Comparison of ENCODE assay signal across 18 cellular contexts in the genomic region with DNA sequence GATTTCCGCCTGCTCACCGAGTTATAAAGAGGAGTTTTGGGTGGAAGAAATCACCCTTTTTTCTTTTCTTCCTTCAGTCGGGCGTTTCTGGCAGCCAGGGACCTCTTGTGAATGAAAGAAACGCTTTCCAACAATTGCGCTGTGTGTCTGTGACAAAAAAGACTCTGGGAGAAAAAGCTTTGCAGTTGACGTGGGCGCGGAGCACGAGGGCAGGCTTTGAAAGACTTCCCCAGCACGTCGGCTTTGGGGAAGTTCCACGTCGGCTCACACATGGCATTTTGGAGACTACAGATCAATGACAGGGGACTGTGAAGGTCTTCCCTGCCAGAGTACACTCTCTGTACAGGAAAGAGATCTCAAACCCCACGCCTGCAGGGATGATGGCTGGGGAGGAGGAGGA.
DNase-seq lines count a peak whose midpoint lies in the region; ATAC-seq and TF ChIP-seq lines count a peak whose summit lies in the region.
"Had no signal": no experiment of that assay in that cellular context is flagged by ENCODE, and none has a peak within 500 bp of the region (broad histone marks: within the 10 kb centered on the region; RNA-seq: fewer than 3 reads in every experiment).

No MANE protein-coding gene starts in this region.

- H2AFZ ChIP-seq in MM.1S (ENCODE audit: low read length) = no peak overlapping the region

- TF ChIP-seq CTCF in MM.1S (IDR thresholded peaks at IDR 0.05; ENCODE audit: low read length) = no peak

- H3K36me3 ChIP-seq in ectodermal cell (ENCODE audit: control insufficient read depth, insufficient read depth, low read length) = no peaks in the 10 kb centered on the region
- no peaks in the 10 kb centered on the region for H3K36me3 ChIP-seq in MM.1S (replicated peaks; ENCODE audit: insufficient read depth, low read length)
- H3K36me3 ChIP-seq: upper lobe of left lung had no signal

- no peaks in the 10 kb centered on the region for H3F3A ChIP-seq in MM.1S (ENCODE audit: insufficient read depth, low read length)

- H3K4me1 ChIP-seq in ectodermal cell (ENCODE audit: control insufficient read depth, insufficient read depth, low read length) (peaks cover 6% of the 10 kb centered on the region), MM.1S (ENCODE audit: low read length) (no peaks in the 10 kb centered on the region)
- H3K4me1 ChIP-seq: upper lobe of left lung had no signal

- H3K4me2 ChIP-seq in MM.1S (ENCODE audit: low read depth, low read length) = no peak overlapping the region

- H3K36me3 Mint-ChIP-seq in activated naive CD4-positive, alpha-beta T cell treated with anti-CD3 and anti-CD28 coated beads for 36 hours (ENCODE audit: low read depth) = no peaks in the 10 kb centered on the region

- DNase-seq in activated naive CD4-positive, alpha-beta T cell treated with anti-CD3 and anti-CD28 coated beads for 36 hours = no peak
- no peak for DNase-seq in activated naive CD4-positive, alpha-beta T cell (lab: John Stamatoyannopoulos, UW)
- peak; percentile 18 for DNase-seq in MV-4-11 (lab: John Stamatoyannopoulos, UW)
- DNase-seq in retina = peak; percentile 39
- DNase-seq in posterior cingulate gyrus = no peak
- DNase-seq in MM.1S = no peak
- DNase-seq: activated CD4-positive, CD25-positive, alpha-beta regulatory T cell treated with anti-CD3 and anti-CD28 coated beads, Interleukin-2, amount 50 U/mL, for 72 hours; EL; NCI-H1048; NCI-H2081; NCI-H524 treated with DMSO at 0.1 percent for 48 hours; SHP77 treated with DMSO at 0.1 percent for 48 hours; stimulated activated CD4-positive, alpha-beta T cell treated with anti-CD3 and anti-CD28 coated beads, Interleukin-1b, Interleukin-23, amount 100 ng/mL, for 48 hours; stimulated activated naive CD8-positive, alpha-beta T cell treated with anti-CD3 and anti-CD28 coated beads, Interleukin-15, amount 100 ng/mL, for 72 hours; upper lobe of left lung had no signal

- H3K79me2 ChIP-seq in MM.1S (ENCODE audit: low read length) = no peaks in the 10 kb centered on the region

- H3K27me3 ChIP-seq in ectodermal cell (ENCODE audit: control insufficient read depth, insufficient read depth, low read length, poor library complexity, severe bottlenecking) (no peaks in the 10 kb centered on the region), MM.1S (replicated peaks; ENCODE audit: insufficient read depth, low read length) (no peaks in the 10 kb centered on the region)
- H3K27me3 ChIP-seq: upper lobe of left lung had no signal

- no peaks in the 10 kb centered on the region for H3K9me3 ChIP-seq in ectodermal cell (ENCODE audit: control insufficient read depth, low read length)
- no peaks in the 10 kb centered on the region for H3K9me3 ChIP-seq in MM.1S (replicated peaks; ENCODE audit: insufficient read depth, low read length)
- H3K9me3 ChIP-seq: upper lobe of left lung had no signal

- no peak for ATAC-seq in HG02870 (IDR thresholded peaks at IDR 0.05; ENCODE audit: unreplicated experiment)
- ATAC-seq: left lobe of liver; stimulated activated naive CD8-positive, alpha-beta T cell treated with anti-CD3 and anti-CD28 coated beads, Interleukin-15, amount 100 ng/mL, for 72 hours had no signal

- WGBS in ectodermal cell, 2 experiments = 62 to 64% methylated on average over 15 of the region's 15 CpGs

- H3K27ac Mint-ChIP-seq in activated naive CD4-positive, alpha-beta T cell treated with anti-CD3 and anti-CD28 coated beads for 36 hours = no peak overlapping the region

- peaks cover 11% of the 10 kb centered on the region for H3K9me3 Mint-ChIP-seq in activated naive CD4-positive, alpha-beta T cell treated with anti-CD3 and anti-CD28 coated beads for 36 hours

- H3K27me3 Mint-ChIP-seq in activated naive CD4-positive, alpha-beta T cell treated with anti-CD3 and anti-CD28 coated beads for 36 hours (ENCODE audit: low read depth) = peaks cover 15% of the 10 kb centered on the region

- H3K4me1 Mint-ChIP-seq in activated naive CD4-positive, alpha-beta T cell treated with anti-CD3 and anti-CD28 coated beads for 36 hours (ENCODE audit: low read depth) = peaks cover 5% of the 10 kb centered on the region

- H3K9ac ChIP-seq in MM.1S (ENCODE audit: low read length) = no peak overlapping the region

- no peak overlapping the region for H3K4me3 ChIP-seq in ectodermal cell (ENCODE audit: insufficient read depth, low read depth, low read length)
- H3K4me3 ChIP-seq in MM.1S (ENCODE audit: low read length) = no peak overlapping the region
- H3K4me3 ChIP-seq: upper lobe of left lung had no signal

- intact Hi-C loops in activated naive CD4-positive, alpha-beta T cell treated with anti-CD3 and anti-CD28 coated beads for 36 hours (cut with micrococcal nuclease) = loop anchor here (2.0 kb wide), 1 partner anchor 16 kb away; no protein-coding TSS in a partner anchor
- intact Hi-C loops in posterior cingulate gyrus (cut with DNase I) = no loop called here

- CTCF ChIA-PET in activated naive CD4-positive, alpha-beta T cell treated with anti-CD3 and anti-CD28 coated beads for 36 hours (lab: Charles Lee) = no interaction called here

- peak overlapping the region; percentile 40 for H3K27ac ChIP-seq in ectodermal cell (ENCODE audit: insufficient read depth, low read depth, low read length, poor library complexity, severe bottlenecking)
- H3K27ac ChIP-seq in MM.1S (ENCODE audit: low read length) = no peak overlapping the region
- H3K27ac ChIP-seq: upper lobe of left lung had no signal

- H3K9me2 ChIP-seq in MM.1S (replicated peaks; ENCODE audit: insufficient read depth, low read length) = no peaks in the 10 kb centered on the region

- no peaks in the 10 kb centered on the region for H4K20me1 ChIP-seq in MM.1S (ENCODE audit: insufficient read depth, low read length)

- peak overlapping the region; percentile 14 for H3K4me3 Mint-ChIP-seq in activated naive CD4-positive, alpha-beta T cell treated with anti-CD3 and anti-CD28 coated beads for 36 hours

Comparison
In these comparisons a context has a peak if more than half of its experiments do, and no peak if none do; other contexts are left out.
1. DNase-seq: peak in MV-4-11 (single experiment) and retina (single experiment); none in activated naive CD4-positive, alpha-beta T cell treated with anti-CD3 and anti-CD28 coated beads for 36 hours (single experiment), activated naive CD4-positive, alpha-beta T cell (0 of 4), posterior cingulate gyrus (0 of 10) and MM.1S (single experiment).